ENCODE assay signal across 32 cellular contexts in the genomic region with DNA sequence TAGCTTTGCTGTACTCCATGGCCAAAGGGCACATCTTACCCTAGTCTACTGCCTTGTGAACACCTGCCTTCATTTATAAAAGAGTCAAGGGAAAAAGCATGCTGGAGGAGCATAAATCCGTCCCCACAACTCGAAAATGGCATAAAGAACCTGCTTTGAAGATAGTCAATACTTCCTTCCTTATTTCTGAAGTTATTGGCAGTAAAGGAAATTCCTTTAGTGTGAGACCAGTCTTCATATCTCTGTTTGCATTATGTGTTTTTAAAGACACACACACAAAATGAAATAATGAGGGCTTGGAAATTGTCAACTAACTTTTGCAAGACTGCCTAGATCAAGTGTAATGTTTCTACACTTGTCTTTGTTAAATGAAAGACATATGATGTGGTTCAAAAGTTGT.
"Had no signal": no experiment of that assay in that cellular context is flagged by ENCODE, and none has a peak within 500 bp of the region (broad histone marks: within the 10 kb centered on the region; RNA-seq: fewer than 3 reads in every experiment).

No MANE protein-coding gene starts in this region.

- H3K4me1 ChIP-seq: breast epithelium had no signal

- H3K27me3 ChIP-seq: ascending aorta, breast epithelium, cardiac muscle cell, colonic mucosa, esophagus squamous epithelium, foreskin keratinocyte, gastrocnemius medialis, heart right ventricle, hepatocyte had no signal

- H3K4me2 ChIP-seq: hepatocyte had no signal

- ATAC-seq: activated CD4-positive, CD25-positive, alpha-beta regulatory T cell treated with anti-CD3 and anti-CD28 coated beads, Interleukin-2, amount 50 U/mL, for 24 hours; activated CD8-positive, alpha-beta T cell treated with anti-CD3 and anti-CD28 coated beads, Interleukin-2, amount 10 ng/mL, durations not matched to agents 7 days and 5 days; activated naive CD4-positive, alpha-beta T cell treated with anti-CD3 and anti-CD28 coated beads, Interleukin-2, amount 50 U/mL, for 72 hours; activated T-cell treated with anti-CD3 and anti-CD28 coated beads, Interleukin-2, amount 50 U/mL, for 72 hours; effector memory CD8-positive, alpha-beta T cell; foreskin keratinocyte; gastrocnemius medialis; heart right ventricle; T-cell had no signal

- H2AFZ ChIP-seq: hepatocyte had no signal

- H3K79me2 ChIP-seq: hepatocyte had no signal

- H3K9me3 ChIP-seq: ascending aorta, breast epithelium, colonic mucosa, esophagus squamous epithelium, gastrocnemius medialis had no signal

- H3K36me3 ChIP-seq: ascending aorta, breast epithelium, cardiac muscle cell, colonic mucosa, esophagus squamous epithelium, gastrocnemius medialis, heart right ventricle, WERI-Rb-1 had no signal

- H3K4me3 ChIP-seq: ascending aorta, breast epithelium, cardiac muscle cell, colonic mucosa, esophagus squamous epithelium, gastrocnemius medialis, heart right ventricle, hepatocyte had no signal

- H3K27ac ChIP-seq: ascending aorta, breast epithelium, cardiac muscle cell, colonic mucosa, epithelial cell of prostate, esophagus squamous epithelium, foreskin keratinocyte, gastrocnemius medialis, heart right ventricle, hepatocyte, WERI-Rb-1 had no signal

- DNase-seq: activated B cell treated with CpG ODN at 0.5 μM for 24 hours; activated CD4-positive, alpha-beta T cell treated with anti-CD3 and anti-CD28 coated beads for 48 hours; activated CD4-positive, alpha-beta T cell treated with anti-CD3 and anti-CD28 coated beads, Interleukin-2, amount 50 U/mL, for 1 hour; activated CD4-positive, alpha-beta T cell treated with anti-CD3 and anti-CD28 coated beads, Interleukin-2, amount 50 U/mL, for 48 hours; activated CD8-positive, alpha-beta memory T cell treated with anti-CD3 and anti-CD28 coated beads, Interleukin-2, amount 50 U/mL, for 48 hours; activated CD8-positive, alpha-beta T cell treated with anti-CD3 and anti-CD28 coated beads, Interleukin-2, amount 10 ng/mL, durations not matched to agents 7 days and 5 days; activated gamma-delta T cell; activated naive CD4-positive, alpha-beta T cell; activated naive CD4-positive, alpha-beta T cell treated with anti-CD3 and anti-CD28 coated beads, Interleukin-2, amount 10 ng/mL, durations not matched to agents 7 days and 5 days; activated naive CD8-positive, alpha-beta T cell treated with anti-CD3 and anti-CD28 coated beads, Interleukin-2, amount 10 ng/mL, durations not matched to agents 7 days and 5 days; activated T-cell treated with anti-CD3 and anti-CD28 coated beads for 4 hours; activated T-cell treated with anti-CD3 and anti-CD28 coated beads, Interleukin-2, amount 50 U/mL, for 24 hours; activated T-cell treated with anti-CD3 and anti-CD28 coated beads, Interleukin-2, amount 50 U/mL, for 72 hours; central memory CD4-positive, alpha-beta T cell; cerebellar nuclear complex; colonic mucosa; effector CD4-positive, alpha-beta T cell; effector memory CD8-positive, alpha-beta T cell; esophagus squamous epithelium; foreskin keratinocyte; gastrocnemius medialis; heart right ventricle; T-cell; T1000; WERI-Rb-1 had no signal
